7 cellular contexts compared by ENCODE assay signal in the genomic region with DNA sequence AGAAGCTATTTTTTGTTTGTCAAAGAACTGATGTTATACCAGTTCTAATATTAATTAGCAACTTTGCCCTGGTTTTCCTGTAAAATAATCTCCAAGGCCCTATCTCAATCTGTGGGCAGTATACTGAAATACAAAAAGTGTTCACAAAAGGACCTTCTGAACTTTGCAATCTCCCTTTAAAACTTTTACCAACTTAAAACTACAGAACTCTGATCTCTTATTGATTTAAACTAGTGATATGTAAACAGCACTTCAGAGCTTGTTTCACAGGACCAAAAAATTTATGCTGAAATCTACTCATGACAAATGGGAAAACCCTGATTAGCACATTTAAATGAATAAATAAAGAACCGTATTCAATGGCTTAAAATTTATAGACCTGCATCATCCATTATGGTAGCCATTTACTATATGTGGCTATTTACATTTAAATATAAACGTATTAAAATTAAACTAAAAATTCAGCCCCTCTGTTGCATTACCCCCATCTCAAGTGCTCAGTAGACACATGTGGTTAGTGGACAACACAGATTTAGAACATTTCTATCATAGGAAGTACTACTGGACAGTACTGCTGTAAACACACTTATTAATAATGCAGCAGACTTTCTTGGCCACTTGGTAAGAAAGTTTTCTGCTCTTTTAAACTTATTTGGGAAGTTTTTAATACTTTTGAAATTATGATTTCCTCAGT. TPM values are rescaled to one million over a fixed set of nuclear protein-coding genes. Genes with fewer than 3 reads are reported as not detected.
"Had no signal": no experiment of that assay in that cellular context is flagged by ENCODE, and none has a peak within 500 bp of the region (broad histone marks: within the 10 kb centered on the region; RNA-seq: fewer than 3 reads in every experiment).

No MANE protein-coding gene starts in this region.

- H3K4me3 ChIP-seq: GM23338 had no signal

- ATAC-seq: GM23338 had no signal

- H3K27ac Mint-ChIP-seq: GM23338, H9 had no signal

- H3K27ac ChIP-seq: HL-60 had no signal

- H3K4me3 Mint-ChIP-seq: GM23338, H9 had no signal

- H2AFZ ChIP-seq: GM23338 had no signal

- H3K9me3 Mint-ChIP-seq: GM23338, H9 had no signal

- DNase-seq: H9, HCEC 1CT, IMR-90 had no signal

- H3K4me2 ChIP-seq: GM23338 had no signal

RNA-seq across cellular contexts. Expression of a gene that starts 12.0 kb away (rescaled TPM):
- total RNA-seq: GM23338, H1, H9, HT1080 had no signal
